8 cellular contexts compared by ENCODE assay signal in the genomic region with DNA sequence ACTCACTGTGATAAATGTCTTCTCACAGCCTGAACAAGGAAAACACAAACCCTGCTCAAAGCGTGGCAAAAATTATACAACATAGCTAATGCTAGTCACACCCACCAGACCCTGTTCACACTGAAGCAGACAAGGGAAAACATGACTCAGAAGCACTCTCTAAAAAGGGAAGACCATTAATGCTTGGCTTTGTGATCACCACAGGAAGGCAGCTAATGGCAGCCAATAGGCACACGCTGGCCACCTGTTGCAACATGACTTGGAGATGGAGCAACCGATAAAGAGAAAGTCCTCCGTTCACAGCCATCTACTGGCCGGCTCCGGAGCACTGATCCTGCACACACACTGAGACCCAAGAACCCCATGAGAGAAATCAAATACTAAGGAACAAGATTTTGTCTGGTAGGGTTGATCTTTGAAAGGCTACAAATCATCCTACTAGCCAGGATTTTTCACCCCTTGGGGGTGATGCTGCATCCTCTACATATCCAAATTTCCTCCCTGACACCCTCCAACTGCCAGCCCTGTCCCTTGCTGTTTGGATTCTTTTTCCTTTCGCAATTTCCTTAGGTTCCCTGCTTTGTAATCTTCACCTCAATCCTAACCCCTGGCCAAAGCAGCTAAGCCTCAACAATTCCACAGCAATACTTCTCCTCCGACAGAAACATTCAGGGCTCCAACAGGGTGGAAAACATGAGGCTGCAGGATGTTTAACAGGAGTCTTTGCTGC. TPM values are rescaled to one million over a fixed set of nuclear protein-coding genes. Genes with fewer than 3 reads are reported as not detected.
DNase-seq lines count a peak whose midpoint lies in the region; ATAC-seq and TF ChIP-seq lines count a peak whose summit lies in the region.

No MANE protein-coding gene starts in this region.

- H3K4me3 ChIP-seq in fibroblast of villous mesenchyme (ENCODE audit: low read depth, low read length): peak overlapping the region; percentile 21

- peaks cover 17% of the 10 kb centered on the region for H3K36me3 Mint-ChIP-seq in natural killer cell treated with Interleukin-12 subunit alpha and Interleukin-12 subunit beta and Interleukin-15 and Interleukin-18, amount 100 ng/mL, for 72 hours

- peaks cover 58 to 62% of the 10 kb centered on the region in 2 donors for H3K4me1 Mint-ChIP-seq in natural killer cell treated with Interleukin-12 subunit alpha and Interleukin-12 subunit beta and Interleukin-15 and Interleukin-18, amount 100 ng/mL, for 72 hours (ENCODE audit: low read depth in 2 of 2)

- H3K9me3 Mint-ChIP-seq in natural killer cell treated with Interleukin-12 subunit alpha and Interleukin-12 subunit beta and Interleukin-15 and Interleukin-18, amount 100 ng/mL, for 72 hours: no peaks in the 10 kb centered on the region

- H3K4me3 Mint-ChIP-seq in natural killer cell treated with Interleukin-12 subunit alpha and Interleukin-12 subunit beta and Interleukin-15 and Interleukin-18, amount 100 ng/mL, for 72 hours: peak overlapping the region; percentile 70

- H3K27me3 Mint-ChIP-seq in natural killer cell treated with Interleukin-12 subunit alpha and Interleukin-12 subunit beta and Interleukin-15 and Interleukin-18, amount 100 ng/mL, for 72 hours: no peaks in the 10 kb centered on the region

- DNase-seq in GF-D8 (lab: John Stamatoyannopoulos, UW): peak; percentile 98
- peak; percentile 20 for DNase-seq in NCI-H1092 (lab: John Stamatoyannopoulos, UW)
- peak; percentile 73 for DNase-seq in UCSD-AML1 (lab: John Stamatoyannopoulos, UW; ENCODE audit: unreplicated experiment)
- DNase-seq in fibroblast of villous mesenchyme (ENCODE audit: low read depth): peak; percentile 95
- peak; percentile 71 for DNase-seq in natural killer cell treated with Interleukin-12 subunit alpha and Interleukin-12 subunit beta and Interleukin-15 and Interleukin-18, amount 100 ng/mL, for 72 hours (ENCODE audit: low spot score)

- peak; percentile 7 to 13 for ATAC-seq in natural killer cell treated with Interleukin-12 subunit alpha and Interleukin-12 subunit beta and Interleukin-15 and Interleukin-18, amount 100 ng/mL, for 72 hours
- no peak for ATAC-seq in GM21360 (IDR thresholded peaks at IDR 0.05; ENCODE audit: unreplicated experiment)
- ATAC-seq in GM18861 (IDR thresholded peaks at IDR 0.05; ENCODE audit: unreplicated experiment): no peak
- ATAC-seq in GM19455 (IDR thresholded peaks at IDR 0.05; ENCODE audit: unreplicated experiment): no peak

- H3K27ac Mint-ChIP-seq in natural killer cell treated with Interleukin-12 subunit alpha and Interleukin-12 subunit beta and Interleukin-15 and Interleukin-18, amount 100 ng/mL, for 72 hours: peak overlapping the region; percentile 10 to 53

- no peak for TF ChIP-seq CTCF in fibroblast of villous mesenchyme (IDR thresholded peaks at IDR 0.05; ENCODE audit: insufficient read depth, low read depth, low read length)

RNA-seq across cellular contexts. Expression of gene ZXDC, which starts 3.2 kb away (rescaled TPM):
- total RNA-seq in fibroblast of villous mesenchyme: 17.7 TPM in 2 replicates
- 10 to 100 TPM; 34.3 to 49.2 TPM for total RNA-seq in natural killer cell treated with Interleukin-12 subunit alpha and Interleukin-12 subunit beta and Interleukin-15 and Interleukin-18, amount 100 ng/mL, for 72 hours

RNA-seq across cellular contexts. Expression of gene UROC1, which starts 45.1 kb away (rescaled TPM):
- total RNA-seq in fibroblast of villous mesenchyme: under 0.01 TPM in 1 of 2 replicates, not detected in the other
- not detected for total RNA-seq in natural killer cell treated with Interleukin-12 subunit alpha and Interleukin-12 subunit beta and Interleukin-15 and Interleukin-18, amount 100 ng/mL, for 72 hours

RNA-seq across cellular contexts. Expression of gene CHST13, which starts 51.5 kb away (rescaled TPM):
- not detected in 2 replicates for total RNA-seq in fibroblast of villous mesenchyme
- total RNA-seq in natural killer cell treated with Interleukin-12 subunit alpha and Interleukin-12 subunit beta and Interleukin-15 and Interleukin-18, amount 100 ng/mL, for 72 hours: under 1 TPM in 1 of 2 donors, not detected in 1; 0.98 TPM

Comparison
In these comparisons a context has a peak if more than half of its experiments do, and no peak if none do; other contexts are left out.
1. DNase-seq: peak in every context shown above with its lines; median percentile 98 in GF-D8; 95 in fibroblast of villous mesenchyme; 73 in UCSD-AML1; 71 in natural killer cell treated with Interleukin-12 subunit alpha and Interleukin-12 subunit beta and Interleukin-15 and Interleukin-18, amount 100 ng/mL, for 72 hours; 20 in NCI-H1092.
2. ATAC-seq: peak in natural killer cell treated with Interleukin-12 subunit alpha and Interleukin-12 subunit beta and Interleukin-15 and Interleukin-18, amount 100 ng/mL, for 72 hours (2 of 2); none in GM21360 (single experiment), GM18861 (single experiment) and GM19455 (single experiment).